ENCODE assay signal across 9 cellular contexts in the genomic region with DNA sequence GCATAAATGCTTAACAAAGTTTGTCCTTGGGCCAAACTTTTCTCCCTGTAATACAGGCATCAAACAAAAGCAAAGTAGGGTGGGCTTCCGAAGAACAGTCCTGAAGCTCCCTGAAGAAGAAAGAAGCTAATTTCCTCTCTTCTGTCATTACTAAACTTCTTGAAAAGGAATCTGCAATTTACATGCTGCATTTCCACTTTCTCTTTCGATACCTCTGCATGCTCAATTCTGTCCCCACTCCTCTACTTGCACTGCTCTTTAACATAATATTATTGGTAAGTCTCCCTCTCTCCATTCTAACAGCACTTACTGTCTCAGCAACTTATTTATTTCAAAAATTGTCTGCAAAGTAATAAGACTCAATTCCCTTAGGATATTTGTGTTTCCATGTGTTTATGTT. TPM values are rescaled to one million over a fixed set of nuclear protein-coding genes. Genes with fewer than 3 reads are reported as not detected.
A peak's percentile ranks its signal among the peaks of the same experiment; 100 is the strongest.
DNase-seq lines count a peak whose midpoint lies in the region; ATAC-seq and TF ChIP-seq lines count a peak whose summit lies in the region.
"Had no signal": no experiment of that assay in that cellular context is flagged by ENCODE, and none has a peak within 500 bp of the region (broad histone marks: within the 10 kb centered on the region; RNA-seq: fewer than 3 reads in every experiment).

No MANE protein-coding gene starts in this region.

- H3K4me3 Mint-ChIP-seq in endothelial cell (ENCODE audit: unreplicated experiment), result no peak overlapping the region

- H3K9me3 ChIP-seq in DND-41 (ENCODE audit: insufficient read depth, low read length, severe bottlenecking) (no peaks in the 10 kb centered on the region), Panc1 (ENCODE audit: control insufficient read depth, insufficient read depth, low read depth, low read length) (no peaks in the 10 kb centered on the region), left lung (no peaks in the 10 kb centered on the region)

- no TSS peak for BruUV-seq in Panc1 (replicated peaks; lab: Mats Ljungman, UMichigan)

- H3K36me3 ChIP-seq in DND-41 (ENCODE audit: insufficient read depth, low read length) (peaks cover 3% of the 10 kb centered on the region; the same call in 1 of the 2 replicates), Panc1 (ENCODE audit: control insufficient read depth, insufficient read depth, low read length) (no peaks in the 10 kb centered on the region; the same call in 1 of the 2 replicates), left lung (no peaks in the 10 kb centered on the region)

- no peaks in the 10 kb centered on the region for H3K9me3 Mint-ChIP-seq in endothelial cell (ENCODE audit: unreplicated experiment)

- H3K27ac Mint-ChIP-seq in endothelial cell (ENCODE audit: unreplicated experiment), result no peak overlapping the region

- peaks cover 7% of the 10 kb centered on the region for H3K27me3 Mint-ChIP-seq in endothelial cell (ENCODE audit: unreplicated experiment)

- in situ Hi-C loops in Panc1 (cut with HindIII; ENCODE audit: low pct_unique_long_range_greater_than_20kb, low sequenced_read_pairs), result no loop called here

- peaks cover 12% of the 10 kb centered on the region for H3K4me1 Mint-ChIP-seq in endothelial cell (ENCODE audit: unreplicated experiment)

- H3K4me3 ChIP-seq in DND-41 (ENCODE audit: low read depth in 1 of 2, low read length in 2 of 2), result no peak overlapping the region
- H3K4me3 ChIP-seq in Panc1 (ENCODE audit: low read depth in 2 of 2, low read length in 2 of 2), result no peak overlapping the region
- H3K4me3 ChIP-seq in left lung, result no peak overlapping the region

- CTCF ChIA-PET in Panc1 (lab: Charles Lee), result no interaction called here

- peak overlapping the region; percentile 56 for H3K4me2 ChIP-seq in DND-41 (ENCODE audit: insufficient read depth, low read length)

- no peaks in the 10 kb centered on the region for H3K27me3 ChIP-seq in DND-41 (ENCODE audit: insufficient read depth, low read length, poor library complexity)
- no peaks in the 10 kb centered on the region for H3K27me3 ChIP-seq in Panc1 (ENCODE audit: control insufficient read depth, insufficient read depth, low read length)
- peaks cover 0 to 24% of the 10 kb centered on the region in 2 donors for H3K27me3 ChIP-seq in left lung

- H3K36me3 Mint-ChIP-seq in endothelial cell (ENCODE audit: low read depth, unreplicated experiment), result peaks cover 4% of the 10 kb centered on the region

- POLR2A ChIA-PET in Panc1 (lab: Charles Lee), result no interaction called here

- DNase-seq in DND-41 (no peak), Panc1 (ENCODE audit: low read depth, low spot score) (no peak), left lung (no peak), posterior vena cava (ENCODE audit: low spot score) (no peak), endothelial cell (ENCODE audit: low spot score) (no peak), cortex of kidney (lab: John Stamatoyannopoulos, UW) (no peak)

- H3K27ac ChIP-seq in DND-41 (ENCODE audit: low read length) (peak overlapping the region; percentile 63), Panc1 (ENCODE audit: low read length) (peak overlapping the region; percentile 31; the same call in 1 of the 2 replicates), left lung (peak overlapping the region; percentile 9 to 47)
- H3K27ac ChIP-seq: VCaP had no signal

- peaks cover 9% of the 10 kb centered on the region for H3K79me2 ChIP-seq in DND-41 (ENCODE audit: insufficient read depth, low read length)

- intact Hi-C loops in Panc1 (cut with micrococcal nuclease; ENCODE audit: unreplicated experiment) (loop anchor here (10.0 kb wide), 2 partner anchors 114 to 146 kb away; no protein-coding TSS in a partner anchor), left lung (cut with DNase I) (no loop called here), posterior vena cava (cut with DNase I) (loop anchor here (10.0 kb wide), 1 partner anchor 56 kb away; no protein-coding TSS in a partner anchor)

- H3K4me1 ChIP-seq in DND-41 (ENCODE audit: insufficient read depth, low read length) (peaks cover 68% of the 10 kb centered on the region), Panc1 (ENCODE audit: control insufficient read depth, insufficient read depth, low read length) (peaks cover 10% of the 10 kb centered on the region; the same call in 1 of the 2 replicates), left lung (peaks cover 0 to 23% of the 10 kb centered on the region in 2 donors)

- H3K9ac ChIP-seq in DND-41 (ENCODE audit: low read depth, low read length), result peak overlapping the region; percentile 29

- peaks cover 5% of the 10 kb centered on the region; the same call in 1 of the 2 replicates for H4K20me1 ChIP-seq in DND-41 (ENCODE audit: insufficient read depth, low read length)

- TF ChIP-seq CTCF in DND-41 (IDR thresholded peaks at IDR 0.05; ENCODE audit: borderline replicate concordance, extremely low read depth, low read length, poor library complexity, severe bottlenecking) (no peak), Panc1 (IDR thresholded peaks at IDR 0.05) (no peak), left lung (IDR thresholded peaks at IDR 0.05) (no peak), endothelial cell (IDR thresholded peaks at IDR 0.05; ENCODE audit: unreplicated experiment) (no peak)

- ATAC-seq in DND-41 (ENCODE audit: insufficient read depth, low read depth) (peak; percentile 7; the same call in 2 of the 3 replicates), GM21447 (IDR thresholded peaks at IDR 0.05; ENCODE audit: unreplicated experiment) (peak; percentile 21), Panc1 (no peak), left lung (no peak), HG03108 (IDR thresholded peaks at IDR 0.05; ENCODE audit: unreplicated experiment) (no peak)

- H2AFZ ChIP-seq in DND-41 (ENCODE audit: low read depth, low read length), result peak overlapping the region; percentile 66

RNA-seq across cellular contexts. Expression of a gene that starts 3.9 kb away (rescaled TPM):
- total RNA-seq in Panc1 (2021; ENCODE audit: unreplicated experiment), result 35.7 TPM
- 42.1 TPM for polyA plus RNA-seq in Panc1 (2012; ENCODE audit: insufficient read length)
- total RNA-seq in left lung, result 10 to 100 TPM; 56.2 to 80.4 TPM
- total RNA-seq in posterior vena cava, result 100 to 1,000 TPM; 274 to 337 TPM
- total RNA-seq in endothelial cell (ENCODE audit: unreplicated experiment), result 11.3 TPM

Comparison
In these comparisons a context has a peak if more than half of its experiments do, and no peak if none do; other contexts are left out.
1. ATAC-seq: peak in DND-41 (single experiment) and GM21447 (single experiment); none in Panc1 (single experiment), left lung (single experiment) and HG03108 (single experiment).
2. intact Hi-C loops: an anchor here in Panc1 (10.0 kb wide) and posterior vena cava (10.0 kb wide); none called in left lung.
3. Peak in every context shown above with its lines, with median percentiles within 50 percentile points of each other: H3K27ac ChIP-seq.